In the genomic region with DNA sequence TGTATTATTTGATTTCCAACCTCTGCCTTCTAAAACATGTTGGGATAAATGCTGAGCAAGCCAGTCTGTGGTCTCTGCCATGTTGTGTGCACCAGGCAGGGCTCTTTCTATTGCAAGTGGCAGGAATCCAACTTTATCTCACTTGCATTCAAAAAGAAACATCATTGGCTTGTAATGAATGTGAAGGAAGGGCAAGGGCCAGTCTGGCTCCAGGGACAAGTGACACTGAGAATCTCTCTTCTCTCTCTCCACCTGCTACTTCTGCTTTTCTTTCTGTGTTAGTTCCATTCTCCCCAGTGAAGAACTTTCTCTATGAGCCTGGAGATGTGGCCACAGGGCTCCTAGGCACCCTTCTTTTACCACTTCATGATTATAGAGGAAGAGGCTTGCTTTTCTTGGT, we compare ENCODE assay signal across 25 cellular contexts.
DNase-seq lines count a peak whose midpoint lies in the region; ATAC-seq, FAIRE-seq and TF ChIP-seq lines count a peak whose summit lies in the region.
"Had no signal": no experiment of that assay in that cellular context is flagged by ENCODE, and none has a peak within 500 bp of the region (broad histone marks: within the 10 kb centered on the region; RNA-seq: fewer than 3 reads in every experiment).

No MANE protein-coding gene starts in this region.

- peak; percentile 80 for FAIRE-seq in GM12892 (lab: Jason Lieb, UNC)
- FAIRE-seq: RCC 7860 had no signal

- ATAC-seq in GM19395 (IDR thresholded peaks at IDR 0.05; ENCODE audit: unreplicated experiment) (peak; percentile 59), HG03432 (IDR thresholded peaks at IDR 0.05; ENCODE audit: unreplicated experiment) (peak; percentile 40), GM18861 (IDR thresholded peaks at IDR 0.05; ENCODE audit: unreplicated experiment) (no peak)
- ATAC-seq: activated CD4-positive, alpha-beta T cell treated with anti-CD3 and anti-CD28 coated beads for 36 hours; psoas muscle had no signal

- no peak for TF ChIP-seq POLR2A in GM12892 (IDR thresholded peaks at IDR 0.05; ENCODE audit: low read depth, low read length)

- no peak for DNase-seq in GM12892 (ENCODE audit: insufficient read length)
- peak; percentile 16 for DNase-seq in medulla oblongata (ENCODE audit: extremely low spot score)
- no peak for DNase-seq in OCI-M2 (lab: John Stamatoyannopoulos, UW; ENCODE audit: unreplicated experiment)
- no peak for DNase-seq in HuH-7.5 (ENCODE audit: low spot score)
- DNase-seq in RKO (ENCODE audit: low spot score) = no peak
- DNase-seq: activated CD4-positive, alpha-beta T cell treated with anti-CD3 and anti-CD28 coated beads for 36 hours; activated T-cell treated with anti-CD3 and anti-CD28 coated beads for 4 hours; anterior cingulate cortex; C1 segment of cervical spinal cord; Caco-2; DMS79; GDM1; heart right ventricle; mammary epithelial cell; NCI-H146; NCI-H2107; NCI-H446; NCI-H82; psoas muscle; stimulated activated naive CD4-positive, alpha-beta T cell treated with Interleukin-2 at 50 U/mL for 16 hours; testis had no signal
